29 cellular contexts compared by ENCODE assay signal in genomic region chr12:1870086-1870485, GRCh38. TPM values are rescaled to one million over a fixed set of nuclear protein-coding genes. Genes with fewer than 3 reads are reported as not detected.
"Had no signal": no experiment of that assay in that cellular context is flagged by ENCODE, and none has a peak within 500 bp of the region (broad histone marks: within the 10 kb centered on the region; RNA-seq: fewer than 3 reads in every experiment).

No MANE protein-coding gene starts in this region.

- H2AFZ ChIP-seq: hepatocyte, parathyroid adenoma had no signal

- H3K27ac Mint-ChIP-seq: activated CD4-positive, alpha-beta T cell treated with anti-CD3 and anti-CD28 coated beads for 36 hours; activated naive CD4-positive, alpha-beta T cell treated with anti-CD3 and anti-CD28 coated beads, Interleukin-2, amount 50 U/mL, for 24 hours; dendritic cell treated with granulocyte-macrophage colony-stimulating factor and Interleukin-4, amounts not matched to agents 40 ng/mL and 50 ng/mL, for 4 days; immature natural killer cell; nephron progenitor cell; T-cell; T-helper 2 cell treated with Interferon-gamma antibody and Interleukin-4, amounts not matched to agents 5 μg/mL and 100 μg/mL, for 36 hours had no signal

- H3K9ac ChIP-seq: parathyroid adenoma had no signal

- H3K27ac ChIP-seq: body of pancreas, cardiac muscle cell, hepatocyte, left ventricle myocardium inferior, parathyroid adenoma, testis, upper lobe of left lung had no signal

- H3K9me3 Mint-ChIP-seq: activated naive CD4-positive, alpha-beta T cell treated with anti-CD3 and anti-CD28 coated beads, Interleukin-2, amount 50 U/mL, for 24 hours; T-helper 2 cell treated with Interferon-gamma antibody and Interleukin-4, amounts not matched to agents 5 μg/mL and 100 μg/mL, for 36 hours had no signal

- H3K79me2 ChIP-seq: hepatocyte, parathyroid adenoma had no signal

- H3K36me3 Mint-ChIP-seq: immature natural killer cell had no signal

- H3K4me2 ChIP-seq: hepatocyte had no signal

- H3K27me3 ChIP-seq: body of pancreas, cardiac muscle cell, testis, upper lobe of left lung had no signal

- H3K4me1 ChIP-seq: body of pancreas, left ventricle myocardium inferior, parathyroid adenoma, testis, upper lobe of left lung had no signal

- H3K9me3 ChIP-seq: body of pancreas, testis, upper lobe of left lung had no signal

- H3K36me3 ChIP-seq: cardiac muscle cell, left ventricle myocardium inferior, upper lobe of left lung had no signal

- ATAC-seq: activated CD4-positive, alpha-beta T cell treated with anti-CD3 and anti-CD28 coated beads for 36 hours; body of pancreas; sciatic nerve; SK-N-SH treated with all-trans-retinoic acid at 6 μM for 48 hours; T-cell had no signal

- H3K4me3 Mint-ChIP-seq: activated CD4-positive, alpha-beta T cell treated with anti-CD3 and anti-CD28 coated beads for 36 hours; activated naive CD4-positive, alpha-beta T cell treated with anti-CD3 and anti-CD28 coated beads, Interleukin-2, amount 50 U/mL, for 24 hours; dendritic cell treated with granulocyte-macrophage colony-stimulating factor and Interleukin-4, amounts not matched to agents 40 ng/mL and 50 ng/mL, for 4 days; immature natural killer cell; nephron progenitor cell; T-cell; T-helper 2 cell treated with Interferon-gamma antibody and Interleukin-4, amounts not matched to agents 5 μg/mL and 100 μg/mL, for 36 hours had no signal

- H3K4me1 Mint-ChIP-seq: activated CD4-positive, alpha-beta T cell treated with anti-CD3 and anti-CD28 coated beads for 36 hours; activated naive CD4-positive, alpha-beta T cell treated with anti-CD3 and anti-CD28 coated beads, Interleukin-2, amount 50 U/mL, for 24 hours; immature natural killer cell; T-cell had no signal

- DNase-seq: activated CD4-positive, alpha-beta T cell treated with anti-CD3 and anti-CD28 coated beads for 36 hours; activated CD4-positive, alpha-beta T cell treated with anti-CD3 and anti-CD28 coated beads, Interleukin-2, amount 50 U/mL, for 4 hours; activated gamma-delta T cell; activated T-cell treated with anti-CD3 and anti-CD28 coated beads for 4 hours; anterior cingulate cortex; body of pancreas; effector CD8-positive, alpha-beta T cell; foreskin melanocyte; immature natural killer cell; kidney glomerular epithelial cell; left ventricle myocardium inferior; nephron progenitor cell; nucleus accumbens; stimulated activated CD4-positive, alpha-beta T cell treated with anti-CD3 and anti-CD28 coated beads, Interleukin-2, amount 100 ng/mL, for 48 hours; stimulated activated CD8-positive, alpha-beta memory T cell treated with anti-CD3 and anti-CD28 coated beads, Interleukin-4, amount 100 ng/mL, for 48 hours; stimulated activated naive CD4-positive, alpha-beta T cell; T-cell; testis; upper lobe of left lung had no signal

- H3K4me3 ChIP-seq: body of pancreas, cardiac muscle cell, hepatocyte, left ventricle myocardium inferior, testis, upper lobe of left lung had no signal

RNA-seq across cellular contexts. Expression of gene LRTM2, which starts 49.7 kb away (rescaled TPM):
- total RNA-seq: activated CD4-positive, alpha-beta T cell treated with anti-CD3 and anti-CD28 coated beads for 36 hours; activated CD8-positive, alpha-beta memory T cell treated with anti-CD3 and anti-CD28 coated beads for 36 hours; body of pancreas; cardiac muscle cell; hepatocyte; left ventricle myocardium inferior; sciatic nerve; T-cell; upper lobe of left lung had no signal
- polyA plus RNA-seq: cardiac muscle cell, esophagus, hepatocyte, immature natural killer cell had no signal
